Comparison of ENCODE assay signal across 23 cellular contexts in genomic region chr5:23991406-23991805, GRCh38.
DNase-seq lines count a peak whose midpoint lies in the region; ATAC-seq, FAIRE-seq and TF ChIP-seq lines count a peak whose summit lies in the region.
"Had no signal": no experiment of that assay in that cellular context is flagged by ENCODE, and none has a peak within 500 bp of the region (broad histone marks: within the 10 kb centered on the region; RNA-seq: fewer than 3 reads in every experiment).

No MANE protein-coding gene starts in this region.

- no peak overlapping the region for H2AFZ ChIP-seq in GM12878 (ENCODE audit: control insufficient read depth, low read depth, low read length)
- H2AFZ ChIP-seq: GM23338 had no signal

- no peak for TF ChIP-seq CTCF in GM12878 (IDR thresholded peaks at IDR 0.05 in 2 of 3, conservative IDR thresholded peaks at IDR 0.05 in 1 of 3; ENCODE audit: control insufficient read depth in 2 of 3, extremely low read depth in 1 of 3, insufficient read depth in 1 of 3, low read depth in 3 of 3, low read length in 3 of 3)

- SMC1A ChIA-PET in GM12878 (lab: Charles Lee; ENCODE audit: uncharacterized antibody, unreplicated experiment), result interaction anchor here (0.7 to 0.8 kb wide), 2 partner anchors 24 to 729 kb away, joined by 3 read pairs; no protein-coding TSS in a partner anchor

- RAD21 ChIA-PET in GM12878 (lab: Charles Lee; ENCODE audit: unreplicated experiment), result no interaction called here

- H3K4me2 ChIP-seq in GM12878 (ENCODE audit: control insufficient read depth, insufficient read depth), result no peak overlapping the region
- H3K4me2 ChIP-seq: GM23338 had no signal

- no TSS peak for BruUV-seq in GM12878 (replicated peaks; lab: Mats Ljungman, UMichigan)

- no peaks in the 10 kb centered on the region for H3K79me2 ChIP-seq in GM12878 (ENCODE audit: control insufficient read depth, insufficient read depth, low read length)

- WGBS in GM12878 (ENCODE audit: insufficient coverage, insufficient replicate concordance, low lambda C conversion rate, missing lambda C conversion rate), result 7% methylated on average over 2 of the region's 2 CpGs
- WGBS in right cardiac atrium, result 89% methylated on average over 2 of the region's 2 CpGs

- H3K9ac ChIP-seq in GM12878 (ENCODE audit: control insufficient read depth, insufficient read depth, low read length), result no peak overlapping the region

- TF ChIP-seq RAD21 in GM12878 (IDR thresholded peaks at IDR 0.05; ENCODE audit: insufficient read depth, low read depth, low read length), result no peak

- no peaks in the 10 kb centered on the region for H3K9me3 ChIP-seq in GM12878 (replicated peaks; ENCODE audit: control insufficient read depth, insufficient read depth, low read length)
- H3K9me3 ChIP-seq in right cardiac atrium (ENCODE audit: control insufficient read depth, low read length), result no peaks in the 10 kb centered on the region
- H3K9me3 ChIP-seq: SJSA1 had no signal

- H3K27ac ChIP-seq in GM12878 (ENCODE audit: control insufficient read depth, insufficient read depth) (no peak overlapping the region), right cardiac atrium (ENCODE audit: low read length) (no peak overlapping the region)
- H3K27ac ChIP-seq: SJSA1 had no signal

- H3K4me3 ChIP-seq in GM12878, result no peak overlapping the region
- H3K4me3 ChIP-seq in right cardiac atrium (ENCODE audit: low read length), result no peak overlapping the region
- H3K4me3 ChIP-seq: GM23338, SJSA1 had no signal

- POLR2A ChIA-PET in GM12878 (lab: Charles Lee), result interaction anchor here (0.7 kb wide), 1 partner anchor 11 kb away, joined by 4 read pairs; no protein-coding TSS in a partner anchor

- FAIRE-seq in H54 (lab: Jason Lieb, UNC) (peak; percentile 48), GM12878 (lab: Jason Lieb, UNC) (no peak)
- FAIRE-seq: HTR-8/SVneo, RCC 7860 had no signal

- no peaks in the 10 kb centered on the region for H3K36me3 ChIP-seq in GM12878 (ENCODE audit: control insufficient read depth in 2 of 2, insufficient read depth in 2 of 2, low read length in 1 of 2)
- H3K36me3 ChIP-seq: SJSA1 had no signal

- in situ Hi-C loops in GM12878 (cut with MboI), result no loop called here

- H4K20me1 ChIP-seq in GM12878 (ENCODE audit: control insufficient read depth, insufficient read depth), result no peaks in the 10 kb centered on the region

- TF ChIP-seq POLR2A in H54 (IDR thresholded peaks at IDR 0.05; ENCODE audit: low read depth, low read length) (no peak), GM12878 (IDR thresholded peaks at IDR 0.05; ENCODE audit: low read depth, low read length) (no peak), erythroblast (IDR thresholded peaks at IDR 0.05; ENCODE audit: low read length) (no peak)

- intact Hi-C loops in GM12878 (cut with micrococcal nuclease; ENCODE audit: unreplicated experiment), result loop anchor here (5.0 kb wide), 1 partner anchor 104 kb away; no protein-coding TSS in a partner anchor
- intact Hi-C loops in right cardiac atrium (cut with DNase I), result no loop called here

- no peak for DNase-seq in H54 (ENCODE audit: insufficient read length, low spot score)
- peak; percentile 3 for DNase-seq in GM12878 (ENCODE audit: low read depth, low spot score)
- DNase-seq in RPMI8226, result no peak
- no peak for DNase-seq in right cardiac atrium
- DNase-seq in erythroblast (lab: John Stamatoyannopoulos, UW), result no peak
- DNase-seq: CD4-positive, CD25-positive, alpha-beta regulatory T cell; DMS79; KG1; NCI-H1092 treated with DMSO at 0.1 percent for 48 hours; NCI-H1436 treated with DMSO at 0.1 percent for 48 hours; NCI-H1930; NCI-H2227 treated with DMSO at 0.1 percent for 48 hours; NCI-H510A; NK-92 treated with Interleukin-12 subunit alpha and Interleukin-12 subunit beta, amount 100 ng/mL, for 24 hours; T-helper 9 cell had no signal

- no peaks in the 10 kb centered on the region for H3K27me3 ChIP-seq in GM12878 (replicated peaks in 1 of 2; ENCODE audit: control insufficient read depth in 2 of 2, insufficient read depth in 2 of 2, low read length in 1 of 2)
- no peaks in the 10 kb centered on the region for H3K27me3 ChIP-seq in right cardiac atrium (ENCODE audit: control insufficient read depth, insufficient read depth)
- H3K27me3 ChIP-seq: SJSA1 had no signal

- ATAC-seq in GM18867 (IDR thresholded peaks at IDR 0.05; ENCODE audit: unreplicated experiment) (peak; percentile 94), HG03196 (IDR thresholded peaks at IDR 0.05; ENCODE audit: unreplicated experiment) (peak; percentile 64), GM12878 (peak; percentile 97), esophagus mucosa (no peak), right cardiac atrium (no peak)
- ATAC-seq: GM23338, Right ventricle myocardium inferior had no signal

- H3K4me1 ChIP-seq in GM12878 (ENCODE audit: control insufficient read depth, insufficient read depth, low read length) (no peaks in the 10 kb centered on the region), right cardiac atrium (ENCODE audit: control insufficient read depth, insufficient read depth, low read length) (no peaks in the 10 kb centered on the region)
- H3K4me1 ChIP-seq: SJSA1 had no signal

- CTCF ChIA-PET in GM12878 (lab: Yijun Ruan, JAX), result interaction anchor here (0.6 to 2.3 kb wide), 4 partner anchors 14 to 1561 kb away, joined by 3 to 9 read pairs (median 4); no protein-coding TSS in a partner anchor

- 0 out of 4 replicates have a peak, but pooled peaks of 1 of the 2 experiments have one; percentile 15 for TF ChIP-seq EP300 in GM12878 (IDR thresholded peaks at IDR 0.05; ENCODE audit: borderline replicate concordance in 1 of 2, control insufficient read depth in 1 of 2, low read depth in 2 of 2, low read length in 2 of 2)

TF ChIP-seq in GM12878, 131 proteins besides CTCF, POLR2A, EP300 and RAD21:
- TF ChIP-seq IKZF2 (IDR thresholded peaks at IDR 0.05) (peak in 1 of 2 experiments; percentile 38; a peak in 1 of 4 replicates), MTA2 (IDR thresholded peaks at IDR 0.05; ENCODE audit: low read depth) (peak; percentile 20; the same call in 1 of the 2 replicates), BMI1 (IDR thresholded peaks at IDR 0.05; ENCODE audit: borderline replicate concordance) (no peak)
- TF ChIP-seq, protein P1, sequence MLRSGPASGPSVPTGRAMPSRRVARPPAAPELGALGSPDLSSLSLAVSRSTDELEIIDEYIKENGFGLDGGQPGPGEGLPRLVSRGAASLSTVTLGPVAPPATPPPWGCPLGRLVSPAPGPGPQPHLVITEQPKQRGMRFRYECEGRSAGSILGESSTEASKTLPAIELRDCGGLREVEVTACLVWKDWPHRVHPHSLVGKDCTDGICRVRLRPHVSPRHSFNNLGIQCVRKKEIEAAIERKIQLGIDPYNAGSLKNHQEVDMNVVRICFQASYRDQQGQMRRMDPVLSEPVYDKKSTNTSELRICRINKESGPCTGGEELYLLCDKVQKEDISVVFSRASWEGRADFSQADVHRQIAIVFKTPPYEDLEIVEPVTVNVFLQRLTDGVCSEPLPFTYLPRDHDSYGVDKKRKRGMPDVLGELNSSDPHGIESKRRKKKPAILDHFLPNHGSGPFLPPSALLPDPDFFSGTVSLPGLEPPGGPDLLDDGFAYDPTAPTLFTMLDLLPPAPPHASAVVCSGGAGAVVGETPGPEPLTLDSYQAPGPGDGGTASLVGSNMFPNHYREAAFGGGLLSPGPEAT (IDR thresholded peaks at IDR 0.05; ENCODE audit: low read depth), result peak; percentile 30; the same call in 1 of the 2 replicates

Comparison
In these comparisons a context has a peak if more than half of its experiments do, and no peak if none do; other contexts are left out.
1. ATAC-seq: peak in GM18867 (single experiment), HG03196 (single experiment) and GM12878 (single experiment); none in esophagus mucosa (single experiment) and right cardiac atrium (0 of 2).